In genomic region chr3:35070088-35070487, GRCh38 we compare ENCODE assay signal across 7 cellular contexts.
"Had no signal": no experiment of that assay in that cellular context is flagged by ENCODE, and none has a peak within 500 bp of the region (broad histone marks: within the 10 kb centered on the region; RNA-seq: fewer than 3 reads in every experiment).

No MANE protein-coding gene starts in this region.

- DNase-seq: H9, HCEC 1CT, KBM-7 had no signal

- H3K27ac Mint-ChIP-seq: GM23338, H9, IgD-negative memory B cell had no signal

- H3K4me2 ChIP-seq: GM23338 had no signal

- H2AFZ ChIP-seq: GM23338 had no signal

- H3K27ac ChIP-seq: HL-60 had no signal

- H3K4me3 Mint-ChIP-seq: GM23338, H9, IgD-negative memory B cell had no signal

- H3K4me3 ChIP-seq: GM23338 had no signal

- H3K9me3 Mint-ChIP-seq: GM23338, H9 had no signal

- H3K36me3 Mint-ChIP-seq: IgD-negative memory B cell had no signal

- H3K4me1 Mint-ChIP-seq: GM23338, H9, IgD-negative memory B cell had no signal

- H3K27me3 Mint-ChIP-seq: IgD-negative memory B cell had no signal

- ATAC-seq: GM23338, HepG2 had no signal
